22 cellular contexts compared by ENCODE assay signal in genomic region chr15:74381190-74381453, GRCh38. TPM values are rescaled to one million over a fixed set of nuclear protein-coding genes. Genes with fewer than 3 reads are reported as not detected.
A peak's percentile ranks its signal among the peaks of the same experiment; 100 is the strongest.
DNase-seq lines count a peak whose midpoint lies in the region; ATAC-seq, FAIRE-seq and TF ChIP-seq lines count a peak whose summit lies in the region.
"Had no signal": no experiment of that assay in that cellular context is flagged by ENCODE, and none has a peak within 500 bp of the region (broad histone marks: within the 10 kb centered on the region; RNA-seq: fewer than 3 reads in every experiment).

No MANE protein-coding gene starts in this region.

- POLR2A ChIA-PET in activated CD8-positive, alpha-beta T cell treated with anti-CD3 and anti-CD28 coated beads, Interleukin-2, amount 10 ng/mL, durations not matched to agents 7 days and 5 days (lab: Charles Lee), result no interaction called here
- POLR2A ChIA-PET in activated CD8-positive, alpha-beta T cell treated with anti-CD3 and anti-CD28 coated beads for 36 hours (lab: Charles Lee), result interaction anchor here (0.5 to 6.7 kb wide), 3 partner anchors 21 to 53 kb away, joined by 4 to 141 read pairs (median 14); partner anchors contain the start of gene SEMA7A
- POLR2A ChIA-PET in K562 (lab: Yijun Ruan, JAX), result interaction anchor here (0.6 kb wide), 1 partner anchor 48 kb away, joined by 3 read pairs; no protein-coding TSS in a partner anchor

- no peaks in the 10 kb centered on the region for H3K9me3 Mint-ChIP-seq in activated CD8-positive, alpha-beta T cell treated with anti-CD3 and anti-CD28 coated beads, Interleukin-2, amount 10 ng/mL, durations not matched to agents 7 days and 5 days (ENCODE audit: insufficient read depth)
- H3K9me3 Mint-ChIP-seq in activated CD8-positive, alpha-beta T cell treated with anti-CD3 and anti-CD28 coated beads for 36 hours, result no peaks in the 10 kb centered on the region

- TF ChIP-seq CTCF in activated CD8-positive, alpha-beta T cell treated with anti-CD3 and anti-CD28 coated beads for 36 hours (IDR thresholded peaks at IDR 0.05), result no peak
- TF ChIP-seq CTCF in K562 (IDR thresholded peaks at IDR 0.05 in 2 of 3, conservative IDR thresholded peaks at IDR 0.05 in 1 of 3; ENCODE audit: insufficient read depth in 2 of 3, low read depth in 1 of 3, low read length in 3 of 3), result no peak

- no peak for TF ChIP-seq POLR2A in K562 (conservative IDR thresholded peaks at IDR 0.05)

- no peak overlapping the region for H3K18ac ChIP-seq in trophoblast cell (ENCODE audit: low read length)

- H3K79me2 ChIP-seq in GM23248 (ENCODE audit: insufficient read depth) (no peaks in the 10 kb centered on the region), K562 (ENCODE audit: control insufficient read depth, insufficient read depth, low read length) (no peaks in the 10 kb centered on the region), trophoblast cell (ENCODE audit: control insufficient read depth, insufficient read depth, low read length, poor library complexity) (peaks cover 7% of the 10 kb centered on the region)

- peak overlapping the region; percentile 48; the same call in 1 of the 2 replicates for H3K9ac ChIP-seq in GM23248
- no peak overlapping the region for H3K9ac ChIP-seq in K562 (ENCODE audit: insufficient read depth in 1 of 2, low read depth in 2 of 2, low read length in 2 of 2)
- no peak overlapping the region for H3K9ac ChIP-seq in trophoblast cell (ENCODE audit: low read length)

- no peaks in the 10 kb centered on the region for H4K20me1 ChIP-seq in GM23248 (ENCODE audit: insufficient read depth)
- H4K20me1 ChIP-seq in K562 (replicated peaks; ENCODE audit: control insufficient read depth, insufficient read depth, low read length), result no peaks in the 10 kb centered on the region

- H3K36me3 ChIP-seq in GM23248 (ENCODE audit: low read depth), result no peaks in the 10 kb centered on the region
- H3K36me3 ChIP-seq in K562 (ENCODE audit: control insufficient read depth, insufficient read depth, low read length), result no peaks in the 10 kb centered on the region
- H3K36me3 ChIP-seq in trophoblast cell (ENCODE audit: control insufficient read depth in 1 of 2, insufficient read depth in 2 of 2, low read length in 2 of 2), result no peaks in the 10 kb centered on the region
- H3K36me3 ChIP-seq: Peyer's patch had no signal

- peak overlapping the region; percentile 9 for H3K27ac Mint-ChIP-seq in activated CD8-positive, alpha-beta T cell treated with anti-CD3 and anti-CD28 coated beads, Interleukin-2, amount 10 ng/mL, durations not matched to agents 7 days and 5 days
- no peak overlapping the region for H3K27ac Mint-ChIP-seq in activated CD8-positive, alpha-beta T cell treated with anti-CD3 and anti-CD28 coated beads for 36 hours

- no peak for DNase-seq in activated CD8-positive, alpha-beta T cell treated with anti-CD3 and anti-CD28 coated beads, Interleukin-2, amount 10 ng/mL, durations not matched to agents 7 days and 5 days
- DNase-seq in activated CD8-positive, alpha-beta T cell treated with anti-CD3 and anti-CD28 coated beads for 36 hours, result no peak
- no peak for DNase-seq in GM23248
- DNase-seq in K562 (ENCODE audit: extremely low read depth in 1 of 4, low spot score in 3 of 4), result no peak
- DNase-seq in trophoblast cell, result peak in 1 of 2 donors; percentile 44
- DNase-seq in HUDEP-2 (lab: John Stamatoyannopoulos, UW; ENCODE audit: unreplicated experiment in 76 of 76), result no peak
- no peak for DNase-seq in GM19240 (ENCODE audit: insufficient read length, low spot score)
- DNase-seq: AML-193, C1 segment of cervical spinal cord, Kasumi-1, NCI-H1694, NCI-H2081, NCI-H2171, NCI-H345, NCI-H524 treated with DMSO at 0.1 percent for 48 hours had no signal

- no peak for ATAC-seq in activated CD8-positive, alpha-beta T cell treated with anti-CD3 and anti-CD28 coated beads, Interleukin-2, amount 10 ng/mL, durations not matched to agents 7 days and 5 days
- no peak for ATAC-seq in activated CD8-positive, alpha-beta T cell treated with anti-CD3 and anti-CD28 coated beads for 36 hours
- ATAC-seq in K562 (no peak), GM19467 (IDR thresholded peaks at IDR 0.05; ENCODE audit: unreplicated experiment) (no peak)

- no peak overlapping the region for H4K12ac ChIP-seq in trophoblast cell (ENCODE audit: low read depth, low read length)

- no peak overlapping the region for H3K4ac ChIP-seq in trophoblast cell (ENCODE audit: low read depth, low read length)

- H2BK120ac ChIP-seq in trophoblast cell (ENCODE audit: insufficient read depth, low read length, poor library complexity), result no peak overlapping the region

- intact Hi-C loops in activated CD8-positive, alpha-beta T cell treated with anti-CD3 and anti-CD28 coated beads for 36 hours (cut with micrococcal nuclease), result no loop called here
- intact Hi-C loops in K562 (cut with micrococcal nuclease), result no loop called here

- no peak for TF ChIP-seq EP300 in K562 (IDR thresholded peaks at IDR 0.05; ENCODE audit: low read length)

- no peak overlapping the region for H2BK12ac ChIP-seq in trophoblast cell (ENCODE audit: low read length)

- no peaks in the 10 kb centered on the region for H3K9me1 ChIP-seq in K562 (ENCODE audit: control insufficient read depth, insufficient read depth, low read length)

- H2AFZ ChIP-seq in GM23248 (no peak overlapping the region; the same call in 1 of the 2 replicates), K562 (ENCODE audit: low read depth, low read length) (no peak overlapping the region), trophoblast cell (ENCODE audit: insufficient read depth, low read length, poor library complexity) (no peak overlapping the region)

- BruUV-seq in K562 (replicated peaks; lab: Mats Ljungman, UMichigan), result no TSS peak

- peak overlapping the region; percentile 11 for H4K91ac ChIP-seq in trophoblast cell (ENCODE audit: low read depth, low read length)

- H3K27me3 ChIP-seq in GM23248 (replicated peaks; ENCODE audit: insufficient read depth) (no peaks in the 10 kb centered on the region), K562 (ENCODE audit: control insufficient read depth in 2 of 2, insufficient read depth in 2 of 2, low read length in 2 of 2) (no peaks in the 10 kb centered on the region), trophoblast cell (ENCODE audit: insufficient read depth, low read length) (no peaks in the 10 kb centered on the region)
- H3K27me3 ChIP-seq: Peyer's patch had no signal

- in situ Hi-C loops in GM23248 (cut with MboI), result loop anchor here (5.0 kb wide), 1 partner anchor 56 kb away; no protein-coding TSS in a partner anchor
- in situ Hi-C loops in K562 (cut with MboI), result no loop called here

- 45 to 51% methylated on average over 2 of the region's 2 CpGs for WGBS in GM23248 (ENCODE audit: low coverage in 1 of 2, low lambda C conversion rate in 2 of 2, missing lambda C conversion rate in 2 of 2), 2 experiments
- WGBS in K562 (ENCODE audit: insufficient coverage, low coverage, missing lambda C conversion rate), result 24% methylated on average over 2 of the region's 2 CpGs
- WGBS in trophoblast cell (ENCODE audit: extremely low coverage, insufficient coverage, insufficient read length), result no CpG with 5 or more reads among the region's 2 CpGs

- H3K9me2 ChIP-seq in GM23248 (ENCODE audit: insufficient read depth), result no peaks in the 10 kb centered on the region

- H3K4me3 Mint-ChIP-seq in activated CD8-positive, alpha-beta T cell treated with anti-CD3 and anti-CD28 coated beads, Interleukin-2, amount 10 ng/mL, durations not matched to agents 7 days and 5 days, result no peak overlapping the region
- no peak overlapping the region for H3K4me3 Mint-ChIP-seq in activated CD8-positive, alpha-beta T cell treated with anti-CD3 and anti-CD28 coated beads for 36 hours

- H3K4me2 ChIP-seq in GM23248 (ENCODE audit: unreplicated experiment) (no peak overlapping the region), K562 (ENCODE audit: insufficient read depth, low read length) (no peak overlapping the region), trophoblast cell (ENCODE audit: low read length) (no peak overlapping the region)

- H3K79me1 ChIP-seq in trophoblast cell (ENCODE audit: low read length), result peaks cover 55% of the 10 kb centered on the region

- peak; percentile 35 for FAIRE-seq in K562 (lab: Jason Lieb, UNC)
- FAIRE-seq: G401.6, GM19239, H54 had no signal

- H4K8ac ChIP-seq in trophoblast cell (ENCODE audit: low read depth, low read length), result no peak overlapping the region

- peak overlapping the region; percentile 66 for H3K27ac ChIP-seq in GM23248
- H3K27ac ChIP-seq in K562 (ENCODE audit: extremely low read depth, low read depth, low read length), result no peak overlapping the region
- H3K27ac ChIP-seq in trophoblast cell (ENCODE audit: low read depth, low read length), result peak overlapping the region; percentile 30
- H3K27ac ChIP-seq: Peyer's patch had no signal

- no peak for TF ChIP-seq RAD21 in K562 (CRISPR knock-in tag; conservative IDR thresholded peaks at IDR 0.05 in 1 of 2, IDR thresholded peaks at IDR 0.05 in 1 of 2)

- peak overlapping the region; percentile 32 for H2AK5ac ChIP-seq in trophoblast cell (ENCODE audit: low read length)

- H3K27me3 Mint-ChIP-seq in activated CD8-positive, alpha-beta T cell treated with anti-CD3 and anti-CD28 coated beads, Interleukin-2, amount 10 ng/mL, durations not matched to agents 7 days and 5 days (ENCODE audit: low read depth), result no peaks in the 10 kb centered on the region
- no peaks in the 10 kb centered on the region for H3K27me3 Mint-ChIP-seq in activated CD8-positive, alpha-beta T cell treated with anti-CD3 and anti-CD28 coated beads for 36 hours

- no peak overlapping the region for H2BK5ac ChIP-seq in trophoblast cell (ENCODE audit: low read depth, low read length, poor library complexity)

- H3K4me1 ChIP-seq in GM23248 (ENCODE audit: insufficient read depth) (peaks cover 31% of the 10 kb centered on the region), K562 (replicated peaks in 1 of 2; ENCODE audit: control insufficient read depth in 2 of 2, insufficient read depth in 2 of 2, low read length in 2 of 2) (peaks cover 18 to 37% of the 10 kb centered on the region in 2 experiments), trophoblast cell (ENCODE audit: control insufficient read depth in 1 of 2, insufficient read depth in 2 of 2, low read length in 2 of 2) (peaks cover 34 to 45% of the 10 kb centered on the region in 2 experiments)

- no peak overlapping the region for H3K14ac ChIP-seq in trophoblast cell (ENCODE audit: low read length)

- H3F3A ChIP-seq in GM23248 (ENCODE audit: insufficient read depth), result peaks cover 16% of the 10 kb centered on the region

- H3K4me3 ChIP-seq in GM23248 (no peak overlapping the region), K562 (no peak overlapping the region), trophoblast cell (ENCODE audit: low read depth, low read length) (no peak overlapping the region)
- H3K4me3 ChIP-seq: Peyer's patch had no signal

- no peaks in the 10 kb centered on the region for H3K36me3 Mint-ChIP-seq in activated CD8-positive, alpha-beta T cell treated with anti-CD3 and anti-CD28 coated beads, Interleukin-2, amount 10 ng/mL, durations not matched to agents 7 days and 5 days (ENCODE audit: low read depth)
- no peaks in the 10 kb centered on the region for H3K36me3 Mint-ChIP-seq in activated CD8-positive, alpha-beta T cell treated with anti-CD3 and anti-CD28 coated beads for 36 hours (ENCODE audit: low read depth)

- peaks cover 59% of the 10 kb centered on the region for H3K4me1 Mint-ChIP-seq in activated CD8-positive, alpha-beta T cell treated with anti-CD3 and anti-CD28 coated beads, Interleukin-2, amount 10 ng/mL, durations not matched to agents 7 days and 5 days (ENCODE audit: low read depth)
- H3K4me1 Mint-ChIP-seq in activated CD8-positive, alpha-beta T cell treated with anti-CD3 and anti-CD28 coated beads for 36 hours (ENCODE audit: low read depth), result peaks cover 86% of the 10 kb centered on the region

- no peak overlapping the region for H3K23ac ChIP-seq in trophoblast cell (ENCODE audit: low read length)

- CTCF ChIA-PET in activated CD8-positive, alpha-beta T cell treated with anti-CD3 and anti-CD28 coated beads, Interleukin-2, amount 10 ng/mL, durations not matched to agents 7 days and 5 days (lab: Charles Lee), result interaction anchor here (0.6 to 17.6 kb wide), 10 partner anchors 12 to 404 kb away, joined by 3 to 677 read pairs (median 7); partner anchors contain the start of genes CLK3 and SEMA7A
- CTCF ChIA-PET in activated CD8-positive, alpha-beta T cell treated with anti-CD3 and anti-CD28 coated beads for 36 hours (lab: Charles Lee), result interaction anchor here (1.1 to 17.3 kb wide), 9 partner anchors 15 to 165 kb away, joined by 3 to 840 read pairs (median 11); partner anchors contain the start of genes ARID3B, SEMA7A and UBL7
- CTCF ChIA-PET in K562 (lab: Yijun Ruan, JAX; ENCODE audit: low intra/inter-chr PET ratio), result interaction anchor here (0.9 to 5.9 kb wide), 3 partner anchors 55 to 109 kb away, joined by 5 to 102 read pairs (median 19); no protein-coding TSS in a partner anchor

- no peaks in the 10 kb centered on the region for H3K9me3 ChIP-seq in GM23248 (ENCODE audit: low read depth)
- H3K9me3 ChIP-seq in K562 (replicated peaks; ENCODE audit: control insufficient read depth, insufficient read depth, low read depth, low read length), result no peaks in the 10 kb centered on the region
- no peaks in the 10 kb centered on the region for H3K9me3 ChIP-seq in trophoblast cell (ENCODE audit: insufficient read depth, low read depth, low read length)
- H3K9me3 ChIP-seq: Peyer's patch had no signal

RNA-seq across cellular contexts. Expression of gene CYP11A1, which starts 13.7 kb away (rescaled TPM):
- total RNA-seq in activated CD8-positive, alpha-beta T cell treated with anti-CD3 and anti-CD28 coated beads, Interleukin-2, amount 10 ng/mL, durations not matched to agents 7 days and 5 days, result not detected
- under 1 TPM; 0.29 to 0.31 TPM for total RNA-seq in activated CD8-positive, alpha-beta T cell treated with anti-CD3 and anti-CD28 coated beads for 36 hours
- total RNA-seq in GM23248 (2014; rRNA removed; shearing (Covaris generic)), result 0.25 and 0.32 TPM in 2 replicates
- polyA plus RNA-seq in GM23248 (2016; fragmentation: Nextera tagmentation; extraction: Ambion mirVana) (1.2 and 1.9 TPM in 2 replicates), K562 (2011; rRNA removed) (0.23 and 0.24 TPM in 2 replicates), K562 (2014; fragmentation: Illumina TruSeq; extraction: Trizol) (0.06 TPM in 1 of 2 replicates, not detected in the other), K562 (2014; fragmentation: Nextera tagmentation; extraction: Ambion mirVana) (under 1 TPM; 0.06 to 0.10 TPM), K562 (2014; rRNA removed) (not detected in 2 replicates)
- 0.21 TPM in 1 of 2 replicates, not detected in the other for total RNA-seq in K562 (2011; cell fraction: chromatin; rRNA removed; ENCODE audit: low replicate concordance)
- not detected in 2 replicates for total RNA-seq in K562 (2011; cell fraction: nucleolus; rRNA removed)
- total RNA-seq in K562 (2011; cell fraction: nucleoplasm; rRNA removed), result not detected in 2 replicates
- total RNA-seq in K562 (2014; rRNA removed) (0.12 TPM in 1 of 2 replicates, not detected in the other), K562 (2014; rRNA removed; fragmentation: Illumina TruSeq; extraction: Trizol) (not detected in 2 replicates), K562 (2015; rRNA removed; fragmentation: Illumina TruSeq; extraction: Trizol) (not detected in 2 replicates), K562 (2021) (0.16 and 0.25 TPM in 2 replicates)
- 0.07 and 0.37 TPM in 2 replicates for polyA plus RNA-seq in K562 (2011; cell fraction: cytosol; rRNA removed)
- polyA plus RNA-seq in K562 (2011; cell fraction: nucleus; rRNA removed), result 0.08 and 0.61 TPM in 2 replicates
- polyA plus RNA-seq in K562 (2012), result 0.22 and 1.5 TPM in 2 replicates
- 0.35 TPM in 1 of 2 replicates, not detected in the other for polyA minus RNA-seq in K562 (2011; rRNA and poly(A)+ RNA removed)
- 0.38 TPM in 1 of 2 replicates, not detected in the other for polyA minus RNA-seq in K562 (2011; cell fraction: cytosol; rRNA and poly(A)+ RNA removed)
- not detected in 2 replicates for polyA minus RNA-seq in K562 (2011; cell fraction: nucleus; rRNA and poly(A)+ RNA removed)
- 217 and 235 TPM in 2 replicates for polyA plus RNA-seq in trophoblast cell (2013)
- total RNA-seq: MCF 10A, OCI-LY7 had no signal

RNA-seq across cellular contexts. Expression of gene SEMA7A, which starts 52.6 kb away (rescaled TPM):
- total RNA-seq in activated CD8-positive, alpha-beta T cell treated with anti-CD3 and anti-CD28 coated beads, Interleukin-2, amount 10 ng/mL, durations not matched to agents 7 days and 5 days, result 10 to 100 TPM; 16.1 to 16.9 TPM
- total RNA-seq in activated CD8-positive, alpha-beta T cell treated with anti-CD3 and anti-CD28 coated beads for 36 hours, result 10 to 100 TPM; 62.4 TPM
- 132 and 151 TPM in 2 replicates for total RNA-seq in GM23248 (2014; rRNA removed; shearing (Covaris generic))
- 41.2 and 42.3 TPM in 2 replicates for polyA plus RNA-seq in GM23248 (2016; fragmentation: Nextera tagmentation; extraction: Ambion mirVana)
- total RNA-seq in K562 (2011; cell fraction: chromatin; rRNA removed; ENCODE audit: low replicate concordance), result 17.2 and 52.5 TPM in 2 replicates
- total RNA-seq in K562 (2011; cell fraction: nucleolus; rRNA removed), result 48.0 and 55.7 TPM in 2 replicates
- total RNA-seq in K562 (2011; cell fraction: nucleoplasm; rRNA removed), result 32.8 and 33.4 TPM in 2 replicates
- 4.8 and 5.7 TPM in 2 replicates for total RNA-seq in K562 (2014; rRNA removed)
- 1.7 and 3.3 TPM in 2 replicates for total RNA-seq in K562 (2014; rRNA removed; fragmentation: Illumina TruSeq; extraction: Trizol)
- total RNA-seq in K562 (2015; rRNA removed; fragmentation: Illumina TruSeq; extraction: Trizol), result 6.1 and 6.6 TPM in 2 replicates
- total RNA-seq in K562 (2021), result 6.2 and 6.8 TPM in 2 replicates
- 8.2 and 12.8 TPM in 2 replicates for polyA plus RNA-seq in K562 (2011; rRNA removed)
- polyA plus RNA-seq in K562 (2011; cell fraction: cytosol; rRNA removed), result 15.1 and 15.7 TPM in 2 replicates
- 24.4 and 28.1 TPM in 2 replicates for polyA plus RNA-seq in K562 (2011; cell fraction: nucleus; rRNA removed)
- 12.7 and 16.6 TPM in 2 replicates for polyA plus RNA-seq in K562 (2012)
- polyA plus RNA-seq in K562 (2014; fragmentation: Illumina TruSeq; extraction: Trizol), result 6.4 and 6.8 TPM in 2 replicates
- under 1 TPM in 1 of 2 experiments, not detected in 1; 0.04 TPM for polyA plus RNA-seq in K562 (2014; fragmentation: Nextera tagmentation; extraction: Ambion mirVana)
- polyA plus RNA-seq in K562 (2014; rRNA removed), result 3.6 and 7.2 TPM in 2 replicates
- polyA minus RNA-seq in K562 (2011; rRNA and poly(A)+ RNA removed), result 7.0 and 9.6 TPM in 2 replicates
- 8.2 and 10.7 TPM in 2 replicates for polyA minus RNA-seq in K562 (2011; cell fraction: cytosol; rRNA and poly(A)+ RNA removed)
- polyA minus RNA-seq in K562 (2011; cell fraction: nucleus; rRNA and poly(A)+ RNA removed), result 8.9 and 13.2 TPM in 2 replicates
- polyA plus RNA-seq in trophoblast cell (2013), result 135 and 149 TPM in 2 replicates
